Comparison of ENCODE assay signal across 7 cellular contexts in the genomic region with DNA sequence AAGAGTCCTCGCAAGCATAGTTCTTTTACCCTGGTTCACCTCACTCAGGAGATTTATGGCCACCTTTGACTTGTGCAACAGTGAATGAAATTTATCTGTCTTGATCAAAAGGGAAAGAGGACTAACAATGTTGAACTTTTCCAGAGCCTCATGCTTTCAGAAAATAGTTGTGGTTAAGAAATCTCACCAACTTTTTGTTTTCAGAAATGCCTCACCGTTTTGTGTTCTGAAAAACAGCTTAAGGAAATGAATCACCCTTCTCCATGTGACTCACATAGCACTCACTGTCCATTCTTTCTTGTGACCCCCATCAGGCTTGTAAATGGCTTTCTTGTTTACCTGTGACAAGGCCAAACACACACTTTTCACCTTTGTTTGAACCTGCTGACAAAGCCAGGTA.
DNase-seq lines count a peak whose midpoint lies in the region; ATAC-seq and TF ChIP-seq lines count a peak whose summit lies in the region.

No MANE protein-coding gene starts in this region.

- H3K9me3 Mint-ChIP-seq in activated CD4-positive, alpha-beta memory T cell treated with anti-CD3 and anti-CD28 coated beads for 36 hours: no peaks in the 10 kb centered on the region

- POLR2A ChIA-PET in activated CD4-positive, alpha-beta memory T cell treated with anti-CD3 and anti-CD28 coated beads for 36 hours (lab: Charles Lee): interaction anchor here (1.5 to 2.7 kb wide), 3 partner anchors 14 to 149 kb away, joined by 3 to 14 read pairs (median 5); no protein-coding TSS in a partner anchor

- no peak for DNase-seq in activated CD4-positive, alpha-beta memory T cell treated with anti-CD3 and anti-CD28 coated beads for 36 hours
- DNase-seq in left lung (no peak), NCI-H524 (lab: John Stamatoyannopoulos, UW) (no peak), erythroblast (lab: John Stamatoyannopoulos, UW) (no peak), NCI-H748 treated with DMSO at 0.1 percent for 48 hours (lab: John Stamatoyannopoulos, UW) (no peak)

- CTCF ChIA-PET in activated CD4-positive, alpha-beta memory T cell treated with anti-CD3 and anti-CD28 coated beads for 36 hours (lab: Charles Lee): interaction anchor here (1.3 to 3.6 kb wide), 5 partner anchors 15 to 266 kb away, joined by 3 to 30 read pairs (median 8); a partner anchor contains a TSS

- ATAC-seq in GM18873 (IDR thresholded peaks at IDR 0.05; ENCODE audit: low FRiP score, unreplicated experiment): peak; percentile 49
- peak; percentile 69 for ATAC-seq in HG03060 (IDR thresholded peaks at IDR 0.05; ENCODE audit: low read depth, unreplicated experiment)
- ATAC-seq in left lung: peak; percentile 56

- intact Hi-C loops in activated CD4-positive, alpha-beta memory T cell treated with anti-CD3 and anti-CD28 coated beads for 36 hours (cut with micrococcal nuclease): loop anchor here (1.0 to 10.0 kb wide), 8 partner anchors 14 to 740 kb away; a partner anchor contains a TSS
- intact Hi-C loops in left lung (cut with DNase I): loop anchor here in 1 of 2 donors (5.0 to 10.0 kb wide), 2 partner anchors 177 to 420 kb away; no protein-coding TSS in a partner anchor

- H3K27me3 ChIP-seq in left lung: no peaks in the 10 kb centered on the region

- H3K4me3 Mint-ChIP-seq in activated CD4-positive, alpha-beta memory T cell treated with anti-CD3 and anti-CD28 coated beads for 36 hours: no peak overlapping the region

- no peaks in the 10 kb centered on the region for H3K4me1 ChIP-seq in left lung

- no peaks in the 10 kb centered on the region for H3K36me3 ChIP-seq in left lung

- H3K4me1 Mint-ChIP-seq in activated CD4-positive, alpha-beta memory T cell treated with anti-CD3 and anti-CD28 coated beads for 36 hours (ENCODE audit: low read depth): peaks cover 29% of the 10 kb centered on the region

- TF ChIP-seq CTCF in left lung (IDR thresholded peaks at IDR 0.05): no peak

- H3K36me3 Mint-ChIP-seq in activated CD4-positive, alpha-beta memory T cell treated with anti-CD3 and anti-CD28 coated beads for 36 hours: peaks cover 3% of the 10 kb centered on the region

- H3K4me3 ChIP-seq in left lung: no peak overlapping the region

- no peaks in the 10 kb centered on the region for H3K9me3 ChIP-seq in left lung

- no peak overlapping the region for H3K27ac ChIP-seq in left lung

- H3K27me3 Mint-ChIP-seq in activated CD4-positive, alpha-beta memory T cell treated with anti-CD3 and anti-CD28 coated beads for 36 hours: no peaks in the 10 kb centered on the region

- H3K27ac Mint-ChIP-seq in activated CD4-positive, alpha-beta memory T cell treated with anti-CD3 and anti-CD28 coated beads for 36 hours: peak overlapping the region; percentile 73

- no peak for TF ChIP-seq POLR2A in erythroblast (IDR thresholded peaks at IDR 0.05; ENCODE audit: low read length)
